In the genomic region with DNA sequence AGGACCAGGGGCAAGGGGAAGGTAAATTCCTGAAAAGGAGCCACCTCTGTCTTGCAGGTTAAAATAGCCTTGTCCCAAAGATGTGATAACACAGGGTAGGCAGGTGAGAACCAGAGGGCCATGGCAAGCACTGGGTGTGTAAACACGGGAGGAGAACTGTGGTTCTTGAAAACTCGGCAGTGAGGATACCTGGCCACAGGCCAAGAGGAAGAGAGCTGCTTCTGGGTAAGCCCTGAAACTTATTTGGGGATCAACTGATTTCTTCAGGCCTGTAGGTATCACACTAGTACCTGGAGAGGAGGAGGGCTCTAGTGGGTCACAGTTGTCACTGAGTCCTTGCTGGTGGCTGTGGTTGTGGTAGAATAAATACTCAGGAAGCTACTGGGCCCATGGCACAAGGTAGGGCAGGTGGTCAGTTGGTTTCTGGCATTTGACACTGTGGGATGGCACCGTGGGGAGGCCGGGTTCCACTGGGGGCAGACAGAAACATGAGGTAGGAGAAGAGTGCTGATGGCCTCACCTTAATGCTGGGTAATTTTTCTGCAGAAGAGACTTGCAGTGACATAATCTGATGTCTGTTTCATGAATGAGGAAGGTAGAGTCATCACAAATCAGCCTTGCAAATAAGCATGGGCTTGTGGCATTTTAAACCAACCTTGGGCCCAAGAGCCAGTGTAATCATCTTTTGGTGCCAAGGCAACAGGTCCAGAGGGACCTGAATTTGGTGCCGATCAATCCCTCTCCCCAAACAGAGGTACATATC, we compare ENCODE assay signal across 20 cellular contexts. TPM values are rescaled to one million over a fixed set of nuclear protein-coding genes. Genes with fewer than 3 reads are reported as not detected.
A peak's percentile ranks its signal among the peaks of the same experiment; 100 is the strongest.
DNase-seq lines count a peak whose midpoint lies in the region; ATAC-seq, FAIRE-seq and TF ChIP-seq lines count a peak whose summit lies in the region.
"Had no signal": no experiment of that assay in that cellular context is flagged by ENCODE, and none has a peak within 500 bp of the region (broad histone marks: within the 10 kb centered on the region; RNA-seq: fewer than 3 reads in every experiment).

No MANE protein-coding gene starts in this region.

- H3K9me3 ChIP-seq in HEK293 (ENCODE audit: control insufficient read depth, insufficient read depth, low read depth, low read length), result no peaks in the 10 kb centered on the region
- H3K9me3 ChIP-seq: Caco-2, upper lobe of right lung had no signal

- no peak for ATAC-seq in activated CD4-positive, alpha-beta T cell treated with anti-CD3 and anti-CD28 coated beads for 36 hours
- ATAC-seq in HG03442 (IDR thresholded peaks at IDR 0.05; ENCODE audit: unreplicated experiment), result no peak
- ATAC-seq: upper lobe of right lung had no signal

- POLR2A ChIA-PET in activated CD4-positive, alpha-beta T cell treated with anti-CD3 and anti-CD28 coated beads for 36 hours (lab: Charles Lee), result interaction anchor here (1.1 kb wide), 1 partner anchor 18 kb away, joined by 3 read pairs; no protein-coding TSS in a partner anchor
- POLR2A ChIA-PET in HEK293 (lab: Yijun Ruan, JAX), result no interaction called here

- CTCF ChIA-PET in activated CD4-positive, alpha-beta T cell treated with anti-CD3 and anti-CD28 coated beads for 36 hours (lab: Charles Lee), result interaction anchor here (0.5 kb wide), 1 partner anchor 64 kb away, joined by 3 read pairs; a partner anchor contains a TSS
- CTCF ChIA-PET in HEK293 (lab: Yijun Ruan, JAX), result interaction anchor here (0.5 kb wide), 1 partner anchor 291 kb away, joined by 4 read pairs; no protein-coding TSS in a partner anchor

- no peak overlapping the region for H3K4me3 Mint-ChIP-seq in activated CD4-positive, alpha-beta T cell treated with anti-CD3 and anti-CD28 coated beads for 36 hours
- H3K4me3 Mint-ChIP-seq in activated CD4-positive, alpha-beta T cell treated with anti-CD3 and anti-CD28 coated beads, Interleukin-2, amount 10 ng/mL, durations not matched to agents 24 days and 14 days, result no peak overlapping the region
- no peak overlapping the region for H3K4me3 Mint-ChIP-seq in chondrocyte (ENCODE audit: unreplicated experiment)

- peaks cover 7% of the 10 kb centered on the region for H3K4me1 Mint-ChIP-seq in activated CD4-positive, alpha-beta T cell treated with anti-CD3 and anti-CD28 coated beads for 36 hours
- H3K4me1 Mint-ChIP-seq in activated CD4-positive, alpha-beta T cell treated with anti-CD3 and anti-CD28 coated beads, Interleukin-2, amount 10 ng/mL, durations not matched to agents 24 days and 14 days, result peaks cover 5% of the 10 kb centered on the region
- H3K4me1 Mint-ChIP-seq in chondrocyte (ENCODE audit: low read depth), result no peaks in the 10 kb centered on the region

- no peak for FAIRE-seq in D721Med (lab: Jason Lieb, UNC)
- FAIRE-seq: endometrium, H54 had no signal

- H3K9me3 Mint-ChIP-seq in activated CD4-positive, alpha-beta T cell treated with anti-CD3 and anti-CD28 coated beads for 36 hours (ENCODE audit: low read depth), result no peaks in the 10 kb centered on the region
- H3K9me3 Mint-ChIP-seq in activated CD4-positive, alpha-beta T cell treated with anti-CD3 and anti-CD28 coated beads, Interleukin-2, amount 10 ng/mL, durations not matched to agents 24 days and 14 days, result no peaks in the 10 kb centered on the region
- H3K9me3 Mint-ChIP-seq in chondrocyte (ENCODE audit: low read depth), result no peaks in the 10 kb centered on the region

- no peaks in the 10 kb centered on the region for H3K4me1 ChIP-seq in HEK293 (ENCODE audit: control insufficient read depth, insufficient read depth, low read length)
- H3K4me1 ChIP-seq: Caco-2, upper lobe of right lung had no signal

- DNase-seq in activated CD4-positive, alpha-beta T cell treated with anti-CD3 and anti-CD28 coated beads for 36 hours, result no peak
- no peak for DNase-seq in activated CD4-positive, alpha-beta T cell treated with anti-CD3 and anti-CD28 coated beads, Interleukin-2, amount 10 ng/mL, durations not matched to agents 24 days and 14 days
- DNase-seq in chondrocyte (ENCODE audit: low spot score), result peak; percentile 42
- DNase-seq in posterior vena cava (ENCODE audit: low spot score), result peak; percentile 77
- DNase-seq in NCI-H2029 treated with DMSO at 0.1 percent for 48 hours (lab: John Stamatoyannopoulos, UW), result no peak
- DNase-seq in D721Med (ENCODE audit: insufficient read length, low spot score), result no peak
- DNase-seq: ACHN; Caco-2; cerebellar nuclear complex; foreskin melanocyte; MM.1S; NCI-H2029; NCI-H748 treated with DMSO at 0.1 percent for 48 hours; stimulated activated CD4-positive, alpha-beta T cell treated with anti-CD3 and anti-CD28 coated beads, Interleukin-4, amount 100 ng/mL, for 24 hours; upper lobe of right lung had no signal

- intact Hi-C loops in activated CD4-positive, alpha-beta T cell treated with anti-CD3 and anti-CD28 coated beads for 36 hours (cut with DNase I, micrococcal nuclease), result no loop called here
- intact Hi-C loops in activated CD4-positive, alpha-beta T cell treated with anti-CD3 and anti-CD28 coated beads, Interleukin-2, amount 10 ng/mL, durations not matched to agents 24 days and 14 days (cut with micrococcal nuclease), result no loop called here
- intact Hi-C loops in posterior vena cava (cut with DNase I), result no loop called here

- H3K27ac ChIP-seq in HEK293 (ENCODE audit: extremely low read depth, low read depth, low read length), result no peak overlapping the region
- H3K27ac ChIP-seq: upper lobe of right lung had no signal

- H3K27me3 Mint-ChIP-seq in activated CD4-positive, alpha-beta T cell treated with anti-CD3 and anti-CD28 coated beads for 36 hours, result no peaks in the 10 kb centered on the region
- H3K27me3 Mint-ChIP-seq in activated CD4-positive, alpha-beta T cell treated with anti-CD3 and anti-CD28 coated beads, Interleukin-2, amount 10 ng/mL, durations not matched to agents 24 days and 14 days, result no peaks in the 10 kb centered on the region
- H3K27me3 Mint-ChIP-seq in chondrocyte (ENCODE audit: low read depth), result no peaks in the 10 kb centered on the region

- H3K27ac Mint-ChIP-seq in activated CD4-positive, alpha-beta T cell treated with anti-CD3 and anti-CD28 coated beads for 36 hours, result peak overlapping the region; percentile 43
- H3K27ac Mint-ChIP-seq in activated CD4-positive, alpha-beta T cell treated with anti-CD3 and anti-CD28 coated beads, Interleukin-2, amount 10 ng/mL, durations not matched to agents 24 days and 14 days, result no peak overlapping the region
- H3K27ac Mint-ChIP-seq in chondrocyte (ENCODE audit: unreplicated experiment), result no peak overlapping the region

- TF ChIP-seq CTCF in HEK293 (tag by site-specific recombination; IDR thresholded peaks at IDR 0.05), result no peak
- TF ChIP-seq CTCF in chondrocyte (IDR thresholded peaks at IDR 0.05), result no peak
- TF ChIP-seq CTCF in D721Med (IDR thresholded peaks at IDR 0.05; ENCODE audit: insufficient read depth, missing control alignments), result no peak

- H3K4me3 ChIP-seq in HEK293 (ENCODE audit: low read depth, low read length), result no peak overlapping the region
- H3K4me3 ChIP-seq: lung, upper lobe of right lung had no signal

- peaks cover 22% of the 10 kb centered on the region for H3K36me3 Mint-ChIP-seq in activated CD4-positive, alpha-beta T cell treated with anti-CD3 and anti-CD28 coated beads for 36 hours (ENCODE audit: low read depth)
- H3K36me3 Mint-ChIP-seq in activated CD4-positive, alpha-beta T cell treated with anti-CD3 and anti-CD28 coated beads, Interleukin-2, amount 10 ng/mL, durations not matched to agents 24 days and 14 days (ENCODE audit: low read depth), result peaks cover 45% of the 10 kb centered on the region
- no peaks in the 10 kb centered on the region for H3K36me3 Mint-ChIP-seq in chondrocyte (ENCODE audit: low read depth)

- no peaks in the 10 kb centered on the region for H3K36me3 ChIP-seq in HEK293 (ENCODE audit: control insufficient read depth in 2 of 2, insufficient read depth in 1 of 2, low read length in 2 of 2)
- H3K36me3 ChIP-seq: upper lobe of right lung had no signal

TF ChIP-seq in HEK293, 187 proteins besides CTCF, POLR2A, EP300 and RAD21:
- TF ChIP-seq, protein P1, sequence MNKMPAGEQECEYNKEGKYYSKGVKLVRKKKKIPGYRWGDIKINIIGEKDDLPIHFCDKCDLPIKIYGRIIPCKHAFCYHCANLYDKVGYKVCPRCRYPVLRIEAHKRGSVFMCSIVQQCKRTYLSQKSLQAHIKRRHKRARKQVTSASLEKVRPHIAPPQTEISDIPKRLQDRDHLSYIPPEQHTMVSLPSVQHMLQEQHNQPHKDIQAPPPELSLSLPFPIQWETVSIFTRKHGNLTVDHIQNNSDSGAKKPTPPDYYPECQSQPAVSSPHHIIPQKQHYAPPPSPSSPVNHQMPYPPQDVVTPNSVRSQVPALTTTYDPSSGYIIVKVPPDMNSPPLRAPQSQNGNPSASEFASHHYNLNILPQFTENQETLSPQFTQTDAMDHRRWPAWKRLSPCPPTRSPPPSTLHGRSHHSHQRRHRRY (tag by site-specific recombination; IDR thresholded peaks at IDR 0.05), result no peak
- TF ChIP-seq SCRT2 (tag by site-specific recombination; IDR thresholded peaks at IDR 0.05), result 0 out of 2 replicates have a peak, but pooled peaks have one; percentile 9

RNA-seq across cellular contexts. Expression of a gene that starts 22.0 kb away (rescaled TPM):
- 10 to 100 TPM; 26.3 to 27.1 TPM for total RNA-seq in activated CD4-positive, alpha-beta T cell treated with anti-CD3 and anti-CD28 coated beads for 36 hours
- 14.5 and 18.3 TPM in 2 replicates for total RNA-seq in activated CD4-positive, alpha-beta T cell treated with anti-CD3 and anti-CD28 coated beads, Interleukin-2, amount 10 ng/mL, durations not matched to agents 24 days and 14 days
- total RNA-seq in chondrocyte (2.2 to 3.1 TPM (median 2.3 TPM) in 3 replicates), posterior vena cava (1 to 10 TPM; 6.5 to 6.9 TPM)

Comparison
In these comparisons a context has a peak if more than half of its experiments do, and no peak if none do; other contexts are left out.
1. DNase-seq: peak in chondrocyte (single experiment) and posterior vena cava (single experiment); none in activated CD4-positive, alpha-beta T cell treated with anti-CD3 and anti-CD28 coated beads for 36 hours (single experiment), activated CD4-positive, alpha-beta T cell treated with anti-CD3 and anti-CD28 coated beads, Interleukin-2, amount 10 ng/mL, durations not matched to agents 24 days and 14 days (single experiment), NCI-H2029 treated with DMSO at 0.1 percent for 48 hours (single experiment) and D721Med (single experiment).